25 cellular contexts compared by ENCODE assay signal in the genomic region with DNA sequence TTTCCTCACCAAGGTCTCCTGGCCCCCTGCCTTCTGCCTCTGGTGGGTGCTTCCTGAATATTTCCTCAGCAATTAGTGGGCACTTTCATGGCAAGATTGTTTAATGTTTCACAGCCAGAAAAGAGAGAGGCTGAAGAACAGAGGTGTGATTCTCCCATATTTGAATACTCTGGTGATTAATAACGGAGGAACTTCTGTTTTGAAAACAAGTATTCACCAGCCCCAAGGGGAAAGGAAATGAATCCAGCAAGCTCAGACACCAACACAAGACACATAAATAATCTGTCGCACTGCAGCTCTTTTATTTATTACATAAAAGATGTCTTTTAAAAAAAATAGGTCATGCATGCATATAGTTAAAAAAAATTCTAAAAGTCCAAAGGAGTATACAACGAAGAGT.
"Had no signal": no experiment of that assay in that cellular context is flagged by ENCODE, and none has a peak within 500 bp of the region (broad histone marks: within the 10 kb centered on the region; RNA-seq: fewer than 3 reads in every experiment).

No MANE protein-coding gene starts in this region.

- H3K27me3 ChIP-seq: adrenal gland, body of pancreas, ovary, tibial nerve had no signal

- H3K9me3 ChIP-seq: adrenal gland, body of pancreas, neutrophil, ovary, spleen, tibial nerve had no signal

- DNase-seq: activated CD4-positive, alpha-beta T cell treated with anti-CD3 and anti-CD28 coated beads for 48 hours; activated CD4-positive, alpha-beta T cell treated with anti-CD3 and anti-CD28 coated beads, Interleukin-2, amount 50 U/mL, for 48 hours; activated effector memory CD4-positive, alpha-beta T cell treated with anti-CD3 and anti-CD28 coated beads, Interleukin-2, amount 50 U/mL, for 16 hours; activated naive CD4-positive, alpha-beta T cell treated with anti-CD3 and anti-CD28 coated beads for 36 hours; activated naive CD8-positive, alpha-beta T cell treated with anti-CD3 and anti-CD28 coated beads for 36 hours; activated T-cell treated with anti-CD3 and anti-CD28 coated beads, Interleukin-2, amount 50 U/mL, for 1 hour; adrenal gland; aorta; body of pancreas; cortex of kidney; effector memory CD8-positive, alpha-beta T cell; head of caudate nucleus; hippocampal formation; kidney; ovary; right cardiac atrium; spleen; stimulated activated naive CD4-positive, alpha-beta T cell; T-helper 17 cell; T1000; WERI-Rb-1 had no signal

- H3K36me3 ChIP-seq: adrenal gland, neutrophil, ovary, spleen, tibial nerve had no signal

- H3K4me3 ChIP-seq: adrenal gland, body of pancreas, ovary, spleen, tibial nerve had no signal

- H3K27ac ChIP-seq: adrenal gland, body of pancreas, neutrophil, ovary, spleen, tibial nerve, WERI-Rb-1 had no signal

- H3K4me1 ChIP-seq: adrenal gland, spleen, tibial nerve had no signal

- ATAC-seq: activated CD4-positive, CD25-positive, alpha-beta regulatory T cell treated with anti-CD3 and anti-CD28 coated beads, Interleukin-2, amount 50 U/mL, for 24 hours; body of pancreas; effector memory CD8-positive, alpha-beta T cell; natural killer cell treated with Interleukin-12 subunit alpha and Interleukin-12 subunit beta and Interleukin-15 and Interleukin-18, amount 100 ng/mL, for 72 hours; right cardiac atrium; T-helper 17 cell had no signal
